Comparison of ENCODE assay signal across 23 cellular contexts in genomic region chr17:73489333-73489732, GRCh38.
"Had no signal": no experiment of that assay in that cellular context is flagged by ENCODE, and none has a peak within 500 bp of the region (broad histone marks: within the 10 kb centered on the region; RNA-seq: fewer than 3 reads in every experiment).

No MANE protein-coding gene starts in this region.

- H3K4me3 Mint-ChIP-seq: activated B cell treated with CpG ODN at 0.5 μM for 24 hours; activated CD4-positive, alpha-beta T cell treated with anti-CD3 and anti-CD28 coated beads for 36 hours; activated naive CD8-positive, alpha-beta T cell treated with anti-CD3 and anti-CD28 coated beads for 36 hours; activated T-cell treated with anti-CD3 and anti-CD28 coated beads, Interleukin-2, amount 50 U/mL, for 4 hours; naive B cell; type B pancreatic cell had no signal

- H3K9me3 ChIP-seq: gastrocnemius medialis had no signal

- H3K4me1 Mint-ChIP-seq: activated B cell treated with CpG ODN at 0.5 μM for 24 hours; activated CD4-positive, alpha-beta T cell treated with anti-CD3 and anti-CD28 coated beads for 36 hours; activated naive CD8-positive, alpha-beta T cell treated with anti-CD3 and anti-CD28 coated beads for 36 hours had no signal

- ATAC-seq: activated CD4-positive, alpha-beta T cell treated with anti-CD3 and anti-CD28 coated beads for 36 hours; activated T-cell treated with anti-CD3 and anti-CD28 coated beads, Interleukin-2, amount 50 U/mL, for 4 hours; gastrocnemius medialis; left colon had no signal

- H3K27me3 ChIP-seq: gastrocnemius medialis had no signal

- H3K36me3 ChIP-seq: esophagus squamous epithelium, gastrocnemius medialis, thoracic aorta had no signal

- H3K27ac ChIP-seq: esophagus squamous epithelium, gastrocnemius medialis, thoracic aorta had no signal

- H3K27me3 Mint-ChIP-seq: activated B cell treated with CpG ODN at 0.5 μM for 24 hours; activated CD4-positive, alpha-beta T cell treated with anti-CD3 and anti-CD28 coated beads for 36 hours; activated naive CD8-positive, alpha-beta T cell treated with anti-CD3 and anti-CD28 coated beads for 36 hours; naive B cell had no signal

- H3K4me3 ChIP-seq: esophagus squamous epithelium, gastrocnemius medialis, thoracic aorta had no signal

- DNase-seq: activated B cell treated with CpG ODN at 0.5 μM for 24 hours; activated CD4-positive, alpha-beta T cell treated with anti-CD3 and anti-CD28 coated beads for 36 hours; activated CD4-positive, alpha-beta T cell treated with anti-CD3 and anti-CD28 coated beads, Interleukin-2, amount 50 U/mL, for 4 hours; activated CD8-positive, alpha-beta memory T cell treated with anti-CD3 and anti-CD28 coated beads for 24 hours; activated CD8-positive, alpha-beta memory T cell treated with anti-CD3 and anti-CD28 coated beads, Interleukin-2, amount 50 U/mL, for 4 hours; activated naive CD4-positive, alpha-beta T cell; activated naive CD8-positive, alpha-beta T cell treated with anti-CD3 and anti-CD28 coated beads for 36 hours; activated T-cell treated with anti-CD3 and anti-CD28 coated beads, Interleukin-2, amount 50 U/mL, for 4 hours; central memory CD4-positive, alpha-beta T cell; esophagus squamous epithelium; gastrocnemius medialis; hypothalamus; islet precursor cell; left colon; mesenchymal stem cell; naive B cell; stimulated activated CD4-positive, alpha-beta T cell treated with anti-CD3 and anti-CD28 coated beads, Interleukin-4, amount 100 ng/mL, for 24 hours; stimulated activated naive CD4-positive, alpha-beta T cell treated with Interleukin-2 at 50 U/mL for 16 hours; T-helper 9 cell had no signal

- H3K27ac Mint-ChIP-seq: activated B cell treated with CpG ODN at 0.5 μM for 24 hours; activated CD4-positive, alpha-beta T cell treated with anti-CD3 and anti-CD28 coated beads for 36 hours; activated naive CD8-positive, alpha-beta T cell treated with anti-CD3 and anti-CD28 coated beads for 36 hours; activated T-helper 2 cell treated with anti-CD3 and anti-CD28 coated beads, Interferon-gamma antibody, Interleukin-2, Interleukin-4, amounts not matched to agents 10 μg/mL and 5 μg/mL and 100 μg/mL, durations not matched to agents 14 hours and 24 hours and 36 hours; progenitor cell of endocrine pancreas; type B pancreatic cell had no signal
